ENCODE assay signal across 10 cellular contexts in genomic region chr12:121784460-121784859, GRCh38. TPM values are rescaled to one million over a fixed set of nuclear protein-coding genes. Genes with fewer than 3 reads are reported as not detected.
A peak's percentile ranks its signal among the peaks of the same experiment; 100 is the strongest.
DNase-seq lines count a peak whose midpoint lies in the region; ATAC-seq, FAIRE-seq and TF ChIP-seq lines count a peak whose summit lies in the region.
"Had no signal": no experiment of that assay in that cellular context is flagged by ENCODE, and none has a peak within 500 bp of the region (broad histone marks: within the 10 kb centered on the region; RNA-seq: fewer than 3 reads in every experiment).

No MANE protein-coding gene starts in this region.

- POLR2A ChIA-PET in CD4-positive, alpha-beta memory T cell (lab: Charles Lee; ENCODE audit: partially characterized antibody), result interaction anchor here (1.2 to 37.3 kb wide), 2 partner anchors 8 to 24 kb away, joined by 3 to 2727 read pairs; partner anchors contain the start of genes RHOF and SETD1B
- POLR2A ChIA-PET in K562 (lab: Yijun Ruan, JAX), result interaction anchor here (3.8 kb wide), 1 partner anchor 10 kb away, joined by 16 read pairs; the partner anchor contains the start of gene RHOF
- POLR2A ChIA-PET in naive thymus-derived CD4-positive, alpha-beta T cell (lab: Charles Lee), result interaction anchor here (0.6 to 33.4 kb wide), 5 partner anchors 8 to 117 kb away, joined by 3 to 1941 read pairs (median 3); partner anchors contain the start of genes RHOF and SETD1B

- peaks cover 86% of the 10 kb centered on the region for H3K4me1 ChIP-seq in CD4-positive, alpha-beta memory T cell (ENCODE audit: insufficient read depth, low read length)
- peaks cover 15 to 36% of the 10 kb centered on the region in 2 experiments for H3K4me1 ChIP-seq in K562 (replicated peaks in 1 of 2; ENCODE audit: control insufficient read depth in 2 of 2, insufficient read depth in 2 of 2, low read length in 2 of 2)
- H3K4me1 ChIP-seq in naive thymus-derived CD4-positive, alpha-beta T cell (ENCODE audit: control insufficient read depth in 2 of 2, insufficient read depth in 2 of 2, low read length in 2 of 2), result peaks cover 69 to 82% of the 10 kb centered on the region in 2 donors

- H3K27ac ChIP-seq in CD4-positive, alpha-beta memory T cell (ENCODE audit: low read depth, low read length), result peak overlapping the region; percentile 64
- H3K27ac ChIP-seq in K562 (ENCODE audit: extremely low read depth, low read depth, low read length), result no peak overlapping the region
- H3K27ac ChIP-seq in naive thymus-derived CD4-positive, alpha-beta T cell (ENCODE audit: low read depth, low read length), result peak overlapping the region; percentile 63
- H3K27ac ChIP-seq: KMS-11, SJCRH30 had no signal

- no peak for TF ChIP-seq POLR2A in K562 (conservative IDR thresholded peaks at IDR 0.05)

- peak overlapping the region; percentile 74 to 89 (median 82) for H3K4me3 Mint-ChIP-seq in CD4-positive, alpha-beta memory T cell
- peak overlapping the region; percentile 67 to 94 (median 76) for H3K4me3 Mint-ChIP-seq in naive thymus-derived CD4-positive, alpha-beta T cell

- peak overlapping the region in 1 of 2 donors; percentile 9 for H3K4me3 ChIP-seq in CD4-positive, alpha-beta memory T cell (ENCODE audit: low read length in 2 of 2)
- H3K4me3 ChIP-seq in K562, result no peak overlapping the region
- peak overlapping the region; percentile 43 for H3K4me3 ChIP-seq in naive thymus-derived CD4-positive, alpha-beta T cell (ENCODE audit: low read length)
- H3K4me3 ChIP-seq: SJCRH30 had no signal

- TF ChIP-seq CTCF in K562 (IDR thresholded peaks at IDR 0.05 in 2 of 3, conservative IDR thresholded peaks at IDR 0.05 in 1 of 3; ENCODE audit: insufficient read depth in 2 of 3, low read depth in 1 of 3, low read length in 3 of 3), result no peak

- peaks cover 27 to 54% of the 10 kb centered on the region in 2 donors for H3K36me3 Mint-ChIP-seq in CD4-positive, alpha-beta memory T cell
- H3K36me3 Mint-ChIP-seq in naive thymus-derived CD4-positive, alpha-beta T cell, result peaks cover 0 to 40% (median 17%) of the 10 kb centered on the region in 5 donors

- BruUV-seq in K562 (replicated peaks; lab: Mats Ljungman, UMichigan), result no TSS peak

- ATAC-seq in K562 (no peak), GM21786 (IDR thresholded peaks at IDR 0.05; ENCODE audit: unreplicated experiment) (no peak)
- ATAC-seq in naive thymus-derived CD4-positive, alpha-beta T cell, result no peak

- in situ Hi-C loops in K562 (cut with MboI), result no loop called here

- FAIRE-seq in K562 (lab: Jason Lieb, UNC), result peak; percentile 15

- no peaks in the 10 kb centered on the region for H3K27me3 Mint-ChIP-seq in CD4-positive, alpha-beta memory T cell
- no peaks in the 10 kb centered on the region for H3K27me3 Mint-ChIP-seq in naive thymus-derived CD4-positive, alpha-beta T cell

- CTCF ChIA-PET in CD4-positive, alpha-beta memory T cell (lab: Charles Lee; ENCODE audit: partially characterized antibody), result interaction anchor here (0.9 to 17.7 kb wide), 5 partner anchors 8 to 87 kb away, joined by 3 to 559 read pairs (median 8); partner anchors contain the start of gene RHOF
- CTCF ChIA-PET in K562 (lab: Yijun Ruan, JAX; ENCODE audit: low intra/inter-chr PET ratio), result interaction anchor here (0.6 kb wide), 1 partner anchor 10 kb away, joined by 4 read pairs; no protein-coding TSS in a partner anchor
- CTCF ChIA-PET in naive thymus-derived CD4-positive, alpha-beta T cell (lab: Charles Lee), result interaction anchor here (0.7 to 16.9 kb wide), 3 partner anchors 8 to 479 kb away, joined by 3 to 325 read pairs (median 16); partner anchors contain the start of gene RHOF

- peaks cover 23% of the 10 kb centered on the region for H4K20me1 ChIP-seq in K562 (replicated peaks; ENCODE audit: control insufficient read depth, insufficient read depth, low read length)

- peaks cover 14% of the 10 kb centered on the region for H3K36me3 ChIP-seq in CD4-positive, alpha-beta memory T cell (ENCODE audit: insufficient read depth, low read length)
- peaks cover 6% of the 10 kb centered on the region; the same call in 1 of the 3 replicates for H3K36me3 ChIP-seq in K562 (ENCODE audit: control insufficient read depth, insufficient read depth, low read length)
- peaks cover 0 to 27% (median 4%) of the 10 kb centered on the region in 3 experiments for H3K36me3 ChIP-seq in naive thymus-derived CD4-positive, alpha-beta T cell (ENCODE audit: control insufficient read depth in 2 of 3, insufficient read depth in 3 of 3, low read length in 3 of 3)
- H3K36me3 ChIP-seq: SJCRH30 had no signal

- H2AFZ ChIP-seq in K562 (ENCODE audit: low read depth, low read length), result no peak overlapping the region

- no peaks in the 10 kb centered on the region for H3K27me3 ChIP-seq in CD4-positive, alpha-beta memory T cell (ENCODE audit: insufficient read depth, low read length)
- no peaks in the 10 kb centered on the region for H3K27me3 ChIP-seq in K562 (ENCODE audit: control insufficient read depth in 2 of 2, insufficient read depth in 2 of 2, low read length in 2 of 2)
- H3K27me3 ChIP-seq in naive thymus-derived CD4-positive, alpha-beta T cell (ENCODE audit: control insufficient read depth in 2 of 2, insufficient read depth in 2 of 2, low read length in 2 of 2), result no peaks in the 10 kb centered on the region
- H3K27me3 ChIP-seq: SJCRH30 had no signal

- WGBS in K562 (ENCODE audit: insufficient coverage, low coverage, missing lambda C conversion rate), result 26% methylated on average over 5 of the region's 6 CpGs

- H3K27ac Mint-ChIP-seq in CD4-positive, alpha-beta memory T cell, result peak overlapping the region; percentile 85 to 99 (median 97)
- H3K27ac Mint-ChIP-seq in naive thymus-derived CD4-positive, alpha-beta T cell, result peak overlapping the region; percentile 86 to 97 (median 92)

- peak in 1 of 5 donors; percentile 68 for DNase-seq in CD4-positive, alpha-beta memory T cell
- peak; percentile 89 for DNase-seq in NCI-H226
- DNase-seq in K562 (ENCODE audit: extremely low read depth in 1 of 4, low spot score in 3 of 4), result no peak
- DNase-seq in naive thymus-derived CD4-positive, alpha-beta T cell, result peak in 1 of 9 donors; percentile 41
- DNase-seq in DMS53 treated with DMSO at 0.1 percent for 48 hours (lab: John Stamatoyannopoulos, UW; ENCODE audit: unreplicated experiment), result no peak
- DNase-seq in COLO829 (ENCODE audit: low spot score), result no peak
- no peak for DNase-seq in NCI-H446 (lab: John Stamatoyannopoulos, UW)
- DNase-seq: SJCRH30 had no signal

- peaks cover 3% of the 10 kb centered on the region for H3K9me1 ChIP-seq in K562 (ENCODE audit: control insufficient read depth, insufficient read depth, low read length)

- H3K4me1 Mint-ChIP-seq in CD4-positive, alpha-beta memory T cell, result peaks cover 48 to 86% (median 69%) of the 10 kb centered on the region in 4 donors
- peaks cover 50 to 85% (median 69%) of the 10 kb centered on the region in 7 donors for H3K4me1 Mint-ChIP-seq in naive thymus-derived CD4-positive, alpha-beta T cell

- intact Hi-C loops in CD4-positive, alpha-beta memory T cell (cut with micrococcal nuclease), result loop anchor here (1.0 kb wide), 1 partner anchor 8 kb away; no protein-coding TSS in a partner anchor
- intact Hi-C loops in K562 (cut with micrococcal nuclease), result no loop called here
- intact Hi-C loops in naive thymus-derived CD4-positive, alpha-beta T cell (cut with micrococcal nuclease), result no loop called here

- TF ChIP-seq EP300 in K562 (IDR thresholded peaks at IDR 0.05; ENCODE audit: low read length), result no peak

- H3K9me3 Mint-ChIP-seq in CD4-positive, alpha-beta memory T cell, result no peaks in the 10 kb centered on the region
- H3K9me3 Mint-ChIP-seq in naive thymus-derived CD4-positive, alpha-beta T cell, result no peaks in the 10 kb centered on the region

- H3K4me2 ChIP-seq in K562 (ENCODE audit: insufficient read depth, low read length), result no peak overlapping the region
- H3K4me2 ChIP-seq: KMS-11 had no signal

- no peak overlapping the region for H3K9ac ChIP-seq in K562 (ENCODE audit: insufficient read depth in 1 of 2, low read depth in 2 of 2, low read length in 2 of 2)
- H3K9ac ChIP-seq: KMS-11 had no signal

- no peak for TF ChIP-seq RAD21 in K562 (CRISPR knock-in tag; conservative IDR thresholded peaks at IDR 0.05 in 1 of 2, IDR thresholded peaks at IDR 0.05 in 1 of 2)

- no peaks in the 10 kb centered on the region for H3K79me2 ChIP-seq in K562 (ENCODE audit: control insufficient read depth, insufficient read depth, low read length)

- H3K9me3 ChIP-seq in CD4-positive, alpha-beta memory T cell (ENCODE audit: control insufficient read depth in 1 of 2, low read length in 2 of 2), result no peaks in the 10 kb centered on the region
- no peaks in the 10 kb centered on the region for H3K9me3 ChIP-seq in K562 (replicated peaks; ENCODE audit: control insufficient read depth, insufficient read depth, low read depth, low read length)
- no peaks in the 10 kb centered on the region for H3K9me3 ChIP-seq in naive thymus-derived CD4-positive, alpha-beta T cell (ENCODE audit: control insufficient read depth in 2 of 3, low read length in 3 of 3)
- H3K9me3 ChIP-seq: SJCRH30 had no signal

RNA-seq across cellular contexts. Expression of gene RHOF, which starts 9.0 kb away (rescaled TPM):
- 100 to 1,000 TPM; 137 to 138 TPM for total RNA-seq in CD4-positive, alpha-beta memory T cell
- polyA plus RNA-seq in CD4-positive, alpha-beta memory T cell, result 100 to 1,000 TPM in 1 of 2 donors, 10 to 100 TPM in 1; 72.6 to 106 TPM
- total RNA-seq in K562 (2011; cell fraction: chromatin; rRNA removed; ENCODE audit: low replicate concordance), result 78.6 and 99.1 TPM in 2 replicates
- 34.0 and 38.0 TPM in 2 replicates for total RNA-seq in K562 (2011; cell fraction: nucleolus; rRNA removed)
- 43.6 and 46.6 TPM in 2 replicates for total RNA-seq in K562 (2011; cell fraction: nucleoplasm; rRNA removed)
- 3.5 and 3.9 TPM in 2 replicates for total RNA-seq in K562 (2014; rRNA removed)
- 3.1 and 3.9 TPM in 2 replicates for total RNA-seq in K562 (2014; rRNA removed; fragmentation: Illumina TruSeq; extraction: Trizol)
- total RNA-seq in K562 (2015; rRNA removed; fragmentation: Illumina TruSeq; extraction: Trizol), result 4.3 and 4.8 TPM in 2 replicates
- total RNA-seq in K562 (2021), result 10.1 and 10.4 TPM in 2 replicates
- 4.0 and 6.3 TPM in 2 replicates for polyA plus RNA-seq in K562 (2011; rRNA removed)
- polyA plus RNA-seq in K562 (2011; cell fraction: cytosol; rRNA removed), result 1.2 and 2.6 TPM in 2 replicates
- 21.6 and 23.6 TPM in 2 replicates for polyA plus RNA-seq in K562 (2011; cell fraction: nucleus; rRNA removed)
- 3.9 and 4.4 TPM in 2 replicates for polyA plus RNA-seq in K562 (2012)
- 4.3 and 5.4 TPM in 2 replicates for polyA plus RNA-seq in K562 (2014; fragmentation: Illumina TruSeq; extraction: Trizol)
- under 1 TPM; 0.13 to 0.45 TPM for polyA plus RNA-seq in K562 (2014; fragmentation: Nextera tagmentation; extraction: Ambion mirVana)
- 8.8 and 9.5 TPM in 2 replicates for polyA plus RNA-seq in K562 (2014; rRNA removed)
- polyA minus RNA-seq in K562 (2011; rRNA and poly(A)+ RNA removed), result 3.8 and 8.5 TPM in 2 replicates
- 2.6 and 4.0 TPM in 2 replicates for polyA minus RNA-seq in K562 (2011; cell fraction: cytosol; rRNA and poly(A)+ RNA removed)
- polyA minus RNA-seq in K562 (2011; cell fraction: nucleus; rRNA and poly(A)+ RNA removed), result 19.9 and 31.2 TPM in 2 replicates
- 100 to 1,000 TPM; 121 to 164 (median 134) TPM for total RNA-seq in naive thymus-derived CD4-positive, alpha-beta T cell
- polyA plus RNA-seq in naive thymus-derived CD4-positive, alpha-beta T cell, result 100 to 1,000 TPM in 1 of 2 donors, 10 to 100 TPM in 1; 69.2 to 115 TPM

RNA-seq across cellular contexts. Expression of gene SETD1B, which starts 19.3 kb away (rescaled TPM):
- 10 to 100 TPM; 67.1 to 69.3 TPM for total RNA-seq in CD4-positive, alpha-beta memory T cell
- polyA plus RNA-seq in CD4-positive, alpha-beta memory T cell, result 1 to 10 TPM in 1 of 2 donors, under 1 TPM in 1; 0.13 to 3.3 TPM
- 15.2 and 26.5 TPM in 2 replicates for total RNA-seq in K562 (2011; cell fraction: chromatin; rRNA removed; ENCODE audit: low replicate concordance)
- 12.8 and 13.4 TPM in 2 replicates for total RNA-seq in K562 (2011; cell fraction: nucleolus; rRNA removed)
- 10.8 and 11.7 TPM in 2 replicates for total RNA-seq in K562 (2011; cell fraction: nucleoplasm; rRNA removed)
- total RNA-seq in K562 (2014; rRNA removed), result 2.9 and 4.7 TPM in 2 replicates
- total RNA-seq in K562 (2014; rRNA removed; fragmentation: Illumina TruSeq; extraction: Trizol), result 0.99 and 1.4 TPM in 2 replicates
- 2.1 and 3.1 TPM in 2 replicates for total RNA-seq in K562 (2015; rRNA removed; fragmentation: Illumina TruSeq; extraction: Trizol)
- total RNA-seq in K562 (2021), result 23.6 and 26.6 TPM in 2 replicates
- polyA plus RNA-seq in K562 (2011; rRNA removed), result 0.77 and 1.1 TPM in 2 replicates
- 0.75 and 1.0 TPM in 2 replicates for polyA plus RNA-seq in K562 (2011; cell fraction: cytosol; rRNA removed)
- 4.0 and 7.0 TPM in 2 replicates for polyA plus RNA-seq in K562 (2011; cell fraction: nucleus; rRNA removed)
- polyA plus RNA-seq in K562 (2012), result 8.4 and 8.6 TPM in 2 replicates
- 6.1 and 10.6 TPM in 2 replicates for polyA plus RNA-seq in K562 (2014; fragmentation: Illumina TruSeq; extraction: Trizol)
- polyA plus RNA-seq in K562 (2014; fragmentation: Nextera tagmentation; extraction: Ambion mirVana), result 1 to 10 TPM in 1 of 2 experiments, under 1 TPM in 1; 0.48 to 2.3 TPM
- polyA plus RNA-seq in K562 (2014; rRNA removed), result 6.9 and 7.1 TPM in 2 replicates
- 1.2 and 1.3 TPM in 2 replicates for polyA minus RNA-seq in K562 (2011; rRNA and poly(A)+ RNA removed)
- polyA minus RNA-seq in K562 (2011; cell fraction: cytosol; rRNA and poly(A)+ RNA removed), result 5.6 and 7.3 TPM in 2 replicates
- 2.8 and 3.1 TPM in 2 replicates for polyA minus RNA-seq in K562 (2011; cell fraction: nucleus; rRNA and poly(A)+ RNA removed)
- total RNA-seq in naive thymus-derived CD4-positive, alpha-beta T cell, result 100 to 1,000 TPM in 1 of 5 experiments, 10 to 100 TPM in 4; 35.1 to 124 (median 79.2) TPM
- 1 to 10 TPM; 2.1 to 4.3 TPM for polyA plus RNA-seq in naive thymus-derived CD4-positive, alpha-beta T cell
